In genomic region chr2:38415023-38415422, GRCh38 we compare ENCODE assay signal across 18 cellular contexts. TPM values are rescaled to one million over a fixed set of nuclear protein-coding genes. Genes with fewer than 3 reads are reported as not detected.
DNase-seq lines count a peak whose midpoint lies in the region; ATAC-seq and TF ChIP-seq lines count a peak whose summit lies in the region.
"Had no signal": no experiment of that assay in that cellular context is flagged by ENCODE, and none has a peak within 500 bp of the region (broad histone marks: within the 10 kb centered on the region; RNA-seq: fewer than 3 reads in every experiment).

No MANE protein-coding gene starts in this region.

- H3K4me3 ChIP-seq in Karpas-422 (ENCODE audit: low read length) (peak overlapping the region; percentile 46), sigmoid colon (no peak overlapping the region)
- H3K4me3 ChIP-seq: BLaER1 had no signal

- H3K9me3 ChIP-seq in Karpas-422 (ENCODE audit: low read length) = peaks cover 7% of the 10 kb centered on the region
- H3K9me3 ChIP-seq in sigmoid colon = peaks cover 0 to 7% (median 2%) of the 10 kb centered on the region in 4 donors

- no peak for DNase-seq in Karpas-422
- no peak for DNase-seq in left lobe of liver (ENCODE audit: low spot score)
- peak; percentile 9 for DNase-seq in sigmoid colon
- DNase-seq in omental fat pad (ENCODE audit: low spot score) = no peak
- no peak for DNase-seq in OCI-M2 (lab: John Stamatoyannopoulos, UW; ENCODE audit: unreplicated experiment)
- DNase-seq in activated naive CD4-positive, alpha-beta T cell treated with anti-CD3 and anti-CD28 coated beads, Interleukin-2, amount 10 ng/mL, durations not matched to agents 7 days and 5 days = no peak
- DNase-seq in central memory CD4-positive, alpha-beta T cell = no peak
- DNase-seq: 8988T; CD4-positive, alpha-beta memory T cell; DMS153; DMS79; GF-D8; GOT3; H7; HFFc6 had no signal

- no peak overlapping the region for H3K27ac Mint-ChIP-seq in activated naive CD4-positive, alpha-beta T cell treated with anti-CD3 and anti-CD28 coated beads, Interleukin-2, amount 10 ng/mL, durations not matched to agents 7 days and 5 days
- H3K27ac Mint-ChIP-seq: CD14-positive monocyte; CD4-positive, alpha-beta memory T cell; HFFc6 had no signal

- H3K27me3 Mint-ChIP-seq in activated naive CD4-positive, alpha-beta T cell treated with anti-CD3 and anti-CD28 coated beads, Interleukin-2, amount 10 ng/mL, durations not matched to agents 7 days and 5 days = peaks cover 8% of the 10 kb centered on the region

- ATAC-seq in left lobe of liver (peak; percentile 88), omental fat pad (ENCODE audit: low FRiP score) (no peak)
- ATAC-seq: HCT116 had no signal

- no peaks in the 10 kb centered on the region for H4K20me1 ChIP-seq in Karpas-422 (ENCODE audit: insufficient read depth, low read depth, low read length)
- H4K20me1 ChIP-seq: BLaER1 had no signal

- H3K9ac ChIP-seq in Karpas-422 (ENCODE audit: low read length) = peak overlapping the region; percentile 63
- H3K9ac ChIP-seq: BLaER1 had no signal

- no peaks in the 10 kb centered on the region for H3K9me2 ChIP-seq in Karpas-422 (replicated peaks; ENCODE audit: insufficient read depth, low read length)

- H3K4me1 ChIP-seq in Karpas-422 (ENCODE audit: low read length) (peaks cover 57% of the 10 kb centered on the region), sigmoid colon (peaks cover 0 to 30% (median 28%) of the 10 kb centered on the region in 4 donors)

- no peaks in the 10 kb centered on the region for H3K4me1 Mint-ChIP-seq in activated naive CD4-positive, alpha-beta T cell treated with anti-CD3 and anti-CD28 coated beads, Interleukin-2, amount 10 ng/mL, durations not matched to agents 7 days and 5 days
- H3K4me1 Mint-ChIP-seq: CD14-positive monocyte; CD4-positive, alpha-beta memory T cell had no signal

- 39 to 76% methylated on average over 3 of the region's 3 CpGs for WGBS in sigmoid colon, 2 donors

- peaks cover 16% of the 10 kb centered on the region for H3K9me3 Mint-ChIP-seq in activated naive CD4-positive, alpha-beta T cell treated with anti-CD3 and anti-CD28 coated beads, Interleukin-2, amount 10 ng/mL, durations not matched to agents 7 days and 5 days

- no peak for TF ChIP-seq EP300 in sigmoid colon (IDR thresholded peaks at IDR 0.05)

- CTCF ChIA-PET in activated naive CD4-positive, alpha-beta T cell treated with anti-CD3 and anti-CD28 coated beads, Interleukin-2, amount 10 ng/mL, durations not matched to agents 7 days and 5 days (lab: Charles Lee) = no interaction called here

- peak overlapping the region; percentile 98 for H3K27ac ChIP-seq in Karpas-422 (ENCODE audit: low read length)
- no peak overlapping the region for H3K27ac ChIP-seq in sigmoid colon
- H3K27ac ChIP-seq: BLaER1 had no signal

- H3K27me3 ChIP-seq in Karpas-422 (ENCODE audit: low read length) (no peaks in the 10 kb centered on the region), sigmoid colon (no peaks in the 10 kb centered on the region)
- H3K27me3 ChIP-seq: BLaER1 had no signal

- TF ChIP-seq CTCF in sigmoid colon (IDR thresholded peaks at IDR 0.05) (no peak), omental fat pad (IDR thresholded peaks at IDR 0.05) (no peak)

- no peak overlapping the region for H3K4me3 Mint-ChIP-seq in activated naive CD4-positive, alpha-beta T cell treated with anti-CD3 and anti-CD28 coated beads, Interleukin-2, amount 10 ng/mL, durations not matched to agents 7 days and 5 days
- H3K4me3 Mint-ChIP-seq: CD14-positive monocyte; CD4-positive, alpha-beta memory T cell; HFFc6 had no signal

- H2AFZ ChIP-seq in Karpas-422 (ENCODE audit: low read length) = peak overlapping the region; percentile 82; the same call in 1 of the 2 replicates

- H3K4me2 ChIP-seq in Karpas-422 (ENCODE audit: low read depth, low read length, poor library complexity, severe bottlenecking) = peak overlapping the region; percentile 76
- H3K4me2 ChIP-seq: BLaER1 had no signal

- intact Hi-C loops in sigmoid colon (cut with DNase I) = no loop called here

- TF ChIP-seq POLR2A in sigmoid colon (IDR thresholded peaks at IDR 0.05) = no peak

- H3K36me3 ChIP-seq in Karpas-422 (ENCODE audit: insufficient read depth, low read length) (peaks cover 10% of the 10 kb centered on the region), sigmoid colon (no peaks in the 10 kb centered on the region)
- H3K36me3 ChIP-seq: BLaER1 had no signal

- H3K36me3 Mint-ChIP-seq in activated naive CD4-positive, alpha-beta T cell treated with anti-CD3 and anti-CD28 coated beads, Interleukin-2, amount 10 ng/mL, durations not matched to agents 7 days and 5 days = no peaks in the 10 kb centered on the region
- H3K36me3 Mint-ChIP-seq: CD14-positive monocyte had no signal

- H3K79me2 ChIP-seq in Karpas-422 (ENCODE audit: low read length) = no peaks in the 10 kb centered on the region

RNA-seq across cellular contexts. Expression of gene ATL2, which starts 38.0 kb away (rescaled TPM):
- total RNA-seq in Karpas-422 (2014; rRNA removed; shearing (Covaris generic); ENCODE audit: low replicate concordance) = 124 and 154 TPM in 2 replicates
- total RNA-seq in left lobe of liver (47.0 TPM), sigmoid colon (100 to 1,000 TPM; 176 to 271 (median 205) TPM), omental fat pad (10 to 100 TPM; 52.7 to 82.0 (median 68.2) TPM)
- 10 to 100 TPM; 12.7 to 26.0 (median 15.0) TPM for polyA plus RNA-seq in sigmoid colon
